Comparison of ENCODE assay signal across 28 cellular contexts in the genomic region with DNA sequence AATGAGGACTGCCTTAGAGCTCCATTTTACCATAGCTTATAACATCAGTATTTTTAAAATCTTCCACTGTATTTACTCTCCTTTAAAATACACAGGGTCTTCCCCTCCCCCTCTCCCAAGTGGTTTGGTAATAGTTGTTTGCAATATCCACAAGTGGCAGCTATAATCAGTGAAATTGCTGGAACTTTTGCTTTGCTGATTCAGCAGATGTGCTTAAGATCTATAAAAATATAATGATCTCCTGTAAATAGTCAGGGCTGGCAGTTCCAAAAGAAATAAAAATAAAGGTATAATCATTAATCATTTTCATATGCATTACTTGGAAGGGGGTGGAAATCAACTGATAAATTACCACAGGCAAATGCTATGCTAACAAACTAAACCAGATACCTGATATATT.
"Had no signal": no experiment of that assay in that cellular context is flagged by ENCODE, and none has a peak within 500 bp of the region (broad histone marks: within the 10 kb centered on the region; RNA-seq: fewer than 3 reads in every experiment).

No MANE protein-coding gene starts in this region.

- DNase-seq: activated CD4-positive, alpha-beta memory T cell treated with anti-CD3 and anti-CD28 coated beads for 36 hours; activated CD4-positive, alpha-beta T cell treated with anti-CD3 and anti-CD28 coated beads for 36 hours; activated CD4-positive, alpha-beta T cell treated with anti-CD3 and anti-CD28 coated beads, Interleukin-2, amount 10 ng/mL, durations not matched to agents 24 days and 14 days; activated CD4-positive, CD25-positive, alpha-beta regulatory T cell; activated CD4-positive, CD25-positive, alpha-beta regulatory T cell treated with anti-CD3 and anti-CD28 coated beads, Interleukin-2, amount 50 U/mL, for 72 hours; activated CD8-positive, alpha-beta memory T cell treated with anti-CD3 and anti-CD28 coated beads, Interleukin-2, amount 10 ng/mL, durations not matched to agents 7 days and 5 days; activated CD8-positive, alpha-beta memory T cell treated with anti-CD3 and anti-CD28 coated beads, Interleukin-2, amount 50 U/mL, for 4 hours; activated CD8-positive, alpha-beta T cell treated with anti-CD3 and anti-CD28 coated beads, Interleukin-2, amount 10 ng/mL, durations not matched to agents 7 days and 5 days; activated gamma-delta T cell; activated naive CD4-positive, alpha-beta T cell; activated naive CD4-positive, alpha-beta T cell treated with anti-CD3 and anti-CD28 coated beads, Interleukin-2, amount 10 ng/mL, durations not matched to agents 7 days and 5 days; activated naive CD8-positive, alpha-beta T cell treated with anti-CD3 and anti-CD28 coated beads, Interleukin-2, amount 10 ng/mL, durations not matched to agents 7 days and 5 days; activated T-cell treated with anti-CD3 and anti-CD28 coated beads for 4 hours; activated T-cell treated with anti-CD3 and anti-CD28 coated beads, Interleukin-2, amount 50 U/mL, for 24 hours; activated T-cell treated with anti-CD3 and anti-CD28 coated beads, Interleukin-2, amount 50 U/mL, for 72 hours; brain microvascular endothelial cell; dorsolateral prefrontal cortex; effector memory CD4-positive, alpha-beta T cell; endodermal cell; foreskin fibroblast; head of caudate nucleus; T-helper 2 cell had no signal

- ATAC-seq: activated CD4-positive, alpha-beta T cell treated with anti-CD3 and anti-CD28 coated beads for 36 hours; activated CD8-positive, alpha-beta memory T cell treated with anti-CD3 and anti-CD28 coated beads, Interleukin-2, amount 10 ng/mL, durations not matched to agents 7 days and 5 days; activated CD8-positive, alpha-beta T cell treated with anti-CD3 and anti-CD28 coated beads, Interleukin-2, amount 10 ng/mL, durations not matched to agents 7 days and 5 days; activated naive CD4-positive, alpha-beta T cell treated with anti-CD3 and anti-CD28 coated beads, Interleukin-2, amount 50 U/mL, for 72 hours; activated T-cell treated with anti-CD3 and anti-CD28 coated beads, Interleukin-2, amount 50 U/mL, for 72 hours; esophagus mucosa had no signal

- FAIRE-seq: bronchial epithelial cell, frontal cortex had no signal

- H3K27ac ChIP-seq: ascending aorta, brain microvascular endothelial cell, coronary artery, dorsolateral prefrontal cortex had no signal

- H3K27me3 ChIP-seq: ascending aorta, brain microvascular endothelial cell had no signal

- H3K4me3 ChIP-seq: ascending aorta, coronary artery, dorsolateral prefrontal cortex had no signal

- H3K4me1 ChIP-seq: ascending aorta had no signal

- H3K36me3 ChIP-seq: ascending aorta, brain microvascular endothelial cell had no signal

- H3K9me3 ChIP-seq: ascending aorta had no signal
